In genomic region chr1:221776495-221777413, GRCh38 we compare ENCODE assay signal across 9 cellular contexts. TPM values are rescaled to one million over a fixed set of nuclear protein-coding genes. Genes with fewer than 3 reads are reported as not detected.
DNase-seq lines count a peak whose midpoint lies in the region; ATAC-seq, FAIRE-seq and TF ChIP-seq lines count a peak whose summit lies in the region.
"Had no signal": no experiment of that assay in that cellular context is flagged by ENCODE, and none has a peak within 500 bp of the region (broad histone marks: within the 10 kb centered on the region; RNA-seq: fewer than 3 reads in every experiment).

No MANE protein-coding gene starts in this region.

- peak overlapping the region; percentile 45 for H3K9ac ChIP-seq in GM12878 (ENCODE audit: control insufficient read depth, insufficient read depth, low read length)

- peak; percentile 96 to 97 for TF ChIP-seq EP300 in GM12878 (IDR thresholded peaks at IDR 0.05; ENCODE audit: borderline replicate concordance in 1 of 2, control insufficient read depth in 1 of 2, low read depth in 2 of 2, low read length in 2 of 2)

- H2AFZ ChIP-seq in GM12878 (ENCODE audit: control insufficient read depth, low read depth, low read length): no peak overlapping the region

- H3K4me3 Mint-ChIP-seq in glutamatergic neuron (ENCODE audit: unreplicated experiment): no peak overlapping the region

- no peaks in the 10 kb centered on the region for H3K9me3 Mint-ChIP-seq in glutamatergic neuron (ENCODE audit: unreplicated experiment)

- peaks cover 2% of the 10 kb centered on the region; the same call in 1 of the 2 replicates for H3K79me2 ChIP-seq in GM12878 (ENCODE audit: control insufficient read depth, insufficient read depth, low read length)

- H3K4me3 ChIP-seq in GM12878 (peak overlapping the region; percentile 47), SJCRH30 (no peak overlapping the region)

- CTCF ChIA-PET in GM12878 (lab: Yijun Ruan, JAX): interaction anchor here (0.6 to 12.3 kb wide), 12 partner anchors 10 to 513 kb away, joined by 3 to 153 read pairs (median 4); partner anchors contain the start of gene DUSP10

- H3K27ac Mint-ChIP-seq in glutamatergic neuron (ENCODE audit: unreplicated experiment): no peak overlapping the region

- POLR2A ChIA-PET in GM12878 (lab: Charles Lee): interaction anchor here (1.6 to 13.0 kb wide), 6 partner anchors 10 to 216 kb away, joined by 4 to 203 read pairs (median 10); partner anchors contain the start of gene DUSP10

- no peaks in the 10 kb centered on the region for H3K27me3 ChIP-seq in GM12878 (replicated peaks in 1 of 2; ENCODE audit: control insufficient read depth in 2 of 2, insufficient read depth in 2 of 2, low read length in 1 of 2)
- no peaks in the 10 kb centered on the region; the same call in 1 of the 2 replicates for H3K27me3 ChIP-seq in SJCRH30

- TF ChIP-seq CTCF in GM13977 (IDR thresholded peaks at IDR 0.05; ENCODE audit: extremely low read depth, insufficient read depth, missing control alignments): no peak
- no peak for TF ChIP-seq CTCF in GM12878 (IDR thresholded peaks at IDR 0.05 in 2 of 3, conservative IDR thresholded peaks at IDR 0.05 in 1 of 3; ENCODE audit: control insufficient read depth in 2 of 3, extremely low read depth in 1 of 3, insufficient read depth in 1 of 3, low read depth in 3 of 3, low read length in 3 of 3)
- TF ChIP-seq CTCF in glutamatergic neuron (IDR thresholded peaks at IDR 0.05; ENCODE audit: partially characterized antibody, unreplicated experiment): no peak

- no peaks in the 10 kb centered on the region for H3K36me3 ChIP-seq in GM12878 (ENCODE audit: control insufficient read depth in 2 of 2, insufficient read depth in 2 of 2, low read length in 1 of 2)
- H3K36me3 ChIP-seq in SJCRH30: no peaks in the 10 kb centered on the region

- FAIRE-seq in GM12878 (lab: Jason Lieb, UNC): no peak
- FAIRE-seq: TTC549 had no signal

- RAD21 ChIA-PET in GM12878 (lab: Charles Lee; ENCODE audit: unreplicated experiment): interaction anchor here (0.7 to 15.1 kb wide), 23 partner anchors 9 to 388 kb away, joined by 3 to 393 read pairs (median 6); partner anchors contain the start of gene DUSP10

- peak; percentile 11; the same call in 1 of the 2 replicates for TF ChIP-seq RAD21 in GM12878 (IDR thresholded peaks at IDR 0.05; ENCODE audit: insufficient read depth, low read depth, low read length)

- no peaks in the 10 kb centered on the region for H3K36me3 Mint-ChIP-seq in glutamatergic neuron (ENCODE audit: unreplicated experiment)

- peak; percentile 43 for ATAC-seq in GM21515 (IDR thresholded peaks at IDR 0.05; ENCODE audit: unreplicated experiment)
- ATAC-seq in HG03469 (IDR thresholded peaks at IDR 0.05; ENCODE audit: unreplicated experiment): peak; percentile 22
- ATAC-seq in GM12878: peak; percentile 57

- SMC1A ChIA-PET in GM12878 (lab: Charles Lee; ENCODE audit: uncharacterized antibody, unreplicated experiment): interaction anchor here (0.6 to 18.9 kb wide), 23 partner anchors 8 to 233 kb away, joined by 3 to 510 read pairs (median 7); partner anchors contain the start of gene DUSP10

- H3K4me1 ChIP-seq in GM12878 (ENCODE audit: control insufficient read depth, insufficient read depth, low read length) (peaks cover 57% of the 10 kb centered on the region), SJCRH30 (no peaks in the 10 kb centered on the region)

- peak overlapping the region; percentile 64 for H3K4me2 ChIP-seq in GM12878 (ENCODE audit: control insufficient read depth, insufficient read depth)

- H3K9me3 ChIP-seq in GM12878 (replicated peaks; ENCODE audit: control insufficient read depth, insufficient read depth, low read length) (no peaks in the 10 kb centered on the region), SJCRH30 (replicated peaks) (no peaks in the 10 kb centered on the region)

- TSS peak; percentile 85 for BruUV-seq in GM12878 (replicated peaks; lab: Mats Ljungman, UMichigan)

- peak; percentile 38 for DNase-seq in GM13977 (ENCODE audit: low spot score)
- peak; percentile 91 for DNase-seq in GM12878 (ENCODE audit: low read depth, low spot score)
- DNase-seq in SW 1271 (lab: John Stamatoyannopoulos, UW): no peak
- no peak for DNase-seq in SJCRH30
- DNase-seq in mucosa of gallbladder (ENCODE audit: low spot score): no peak
- DNase-seq in glutamatergic neuron: no peak

- H4K20me1 ChIP-seq in GM12878 (ENCODE audit: control insufficient read depth, insufficient read depth): no peaks in the 10 kb centered on the region

- in situ Hi-C loops in GM13977 (cut with MboI; ENCODE audit: low pct_unique_long_range_greater_than_20kb, low sequenced_read_pairs, unreplicated experiment): no loop called here
- in situ Hi-C loops in GM12878 (cut with MboI): no loop called here

- no peaks in the 10 kb centered on the region for H3K4me1 Mint-ChIP-seq in glutamatergic neuron (ENCODE audit: low read depth, unreplicated experiment)

- peak overlapping the region; percentile 89 for H3K27ac ChIP-seq in GM12878 (ENCODE audit: control insufficient read depth, insufficient read depth)
- H3K27ac ChIP-seq in SJCRH30: no peak overlapping the region

- TF ChIP-seq POLR2A in GM12878 (IDR thresholded peaks at IDR 0.05; ENCODE audit: low read depth, low read length): no peak

- intact Hi-C loops in GM12878 (cut with micrococcal nuclease; ENCODE audit: unreplicated experiment): loop anchor here (1.0 to 5.0 kb wide), 10 partner anchors 15 to 391 kb away; no protein-coding TSS in a partner anchor

- H3K27me3 Mint-ChIP-seq in glutamatergic neuron (ENCODE audit: unreplicated experiment): peaks cover 4% of the 10 kb centered on the region

- WGBS in GM12878 (ENCODE audit: insufficient coverage, insufficient replicate concordance, low lambda C conversion rate, missing lambda C conversion rate): under 1% methylated on average over 6 of the region's 6 CpGs

TF ChIP-seq in GM12878, 131 proteins besides CTCF, POLR2A, EP300 and RAD21 (continues in another document):
- TF ChIP-seq IRF4 (IDR thresholded peaks at IDR 0.05; ENCODE audit: low read depth, low read length) (peak; percentile 89), ZNF687 (IDR thresholded peaks at IDR 0.05) (no peak), SMAD5 (IDR thresholded peaks at IDR 0.05; ENCODE audit: low read depth) (no peak)

RNA-seq across cellular contexts. Expression of gene DUSP10, which starts 34.9 kb away (rescaled TPM):
- 55.2 and 55.7 TPM in 2 replicates for total RNA-seq in GM12878 (2013; cell fraction: nucleolus; rRNA removed)
- 37.7 and 38.4 TPM in 2 replicates for total RNA-seq in GM12878 (2014; rRNA removed)
- total RNA-seq in GM12878 (2014; rRNA removed; fragmentation: Illumina TruSeq; extraction: Trizol): 33.3 and 34.9 TPM in 2 replicates
- 27.6 and 27.7 TPM in 2 replicates for total RNA-seq in GM12878 (2021)
- 12.1 TPM for polyA plus RNA-seq in GM12878 (2011; ENCODE audit: low read depth)
- 32.3 and 36.7 TPM in 2 replicates for polyA plus RNA-seq in GM12878 (2011; rRNA removed)
- polyA plus RNA-seq in GM12878 (2011; cell fraction: cytosol; rRNA removed): 54.2 and 57.2 TPM in 2 replicates
- 39.7 and 50.3 TPM in 2 replicates for polyA plus RNA-seq in GM12878 (2011; cell fraction: nucleus; rRNA removed)
- 17.1 and 20.4 TPM in 2 replicates for polyA plus RNA-seq in GM12878 (2012)
- 26.9 and 27.4 TPM in 2 replicates for polyA plus RNA-seq in GM12878 (2014; fragmentation: Illumina TruSeq; extraction: Trizol)
- 10 to 100 TPM; 20.3 to 32.1 TPM for polyA plus RNA-seq in GM12878 (2014; fragmentation: Nextera tagmentation; extraction: Ambion mirVana)
- 22.9 and 27.3 TPM in 2 replicates for polyA plus RNA-seq in GM12878 (2014; rRNA removed)
- 10 to 100 TPM; 27.7 to 28.0 TPM for polyA plus RNA-seq in GM12878 (2016; fragmentation: Nextera tagmentation; extraction: Ambion mirVana)
- 84.4 and 93.6 TPM in 2 replicates for polyA minus RNA-seq in GM12878 (2011; rRNA and poly(A)+ RNA removed)
- 18.3 and 20.3 TPM in 2 replicates for polyA minus RNA-seq in GM12878 (2011; cell fraction: cytosol; rRNA and poly(A)+ RNA removed)
- 60.7 and 101 TPM in 2 replicates for polyA minus RNA-seq in GM12878 (2011; cell fraction: nucleus; rRNA and poly(A)+ RNA removed)
- 11.4 and 12.1 TPM in 2 replicates for total RNA-seq in SJCRH30 (2014; rRNA removed; shearing (Covaris generic))
- total RNA-seq in mucosa of gallbladder: 9.2 TPM
- total RNA-seq in glutamatergic neuron (ENCODE audit: unreplicated experiment): 21.5 TPM

Comparison
In these comparisons a context has a peak if more than half of its experiments do, and no peak if none do; other contexts are left out.
1. DNase-seq: peak in GM13977 (single experiment) and GM12878 (single experiment); none in SW 1271 (0 of 2), SJCRH30 (0 of 2), mucosa of gallbladder (single experiment) and glutamatergic neuron (single experiment).
2. Peak in every context shown above with its lines, with median percentiles within 50 percentile points of each other: ATAC-seq.